1 cellular context compared by ENCODE assay signal in the genomic region with DNA sequence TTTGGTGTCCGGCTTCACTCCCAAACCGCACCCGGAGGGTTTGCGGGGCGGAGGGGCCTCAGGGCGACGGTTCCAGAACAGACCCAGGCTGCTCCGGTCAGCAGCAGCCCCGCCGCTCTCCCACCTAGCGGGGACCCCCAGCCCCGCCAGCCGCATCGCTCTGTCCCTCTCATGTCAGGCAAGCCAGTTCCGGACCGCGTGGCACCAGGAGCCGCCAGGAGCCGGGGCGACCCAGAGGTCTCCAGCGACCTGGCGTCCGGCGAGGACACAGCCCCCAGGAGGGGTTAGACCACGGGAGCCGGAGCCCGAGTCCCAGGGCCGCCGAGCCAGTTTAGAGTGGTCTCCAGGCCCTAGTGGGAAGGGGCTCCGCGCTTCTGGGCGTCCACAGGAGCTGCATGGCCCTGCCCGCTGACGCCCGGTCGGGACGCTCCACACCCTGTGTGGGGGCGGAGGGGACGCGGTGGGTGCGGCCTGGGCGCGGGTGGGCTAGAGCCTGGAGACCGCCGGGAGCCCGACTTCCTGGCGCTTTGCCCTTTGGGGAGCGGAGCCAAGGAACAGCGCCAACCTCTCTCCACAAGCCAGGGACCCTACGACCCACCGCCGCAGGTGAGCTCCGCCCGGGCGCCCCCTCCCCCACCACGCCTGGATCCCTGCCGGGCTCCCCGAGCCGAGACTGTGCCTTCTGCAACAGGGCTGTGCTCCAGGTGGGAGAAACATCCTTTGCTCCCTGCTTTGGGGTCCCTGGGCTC.
TF ChIP-seq lines count a peak whose summit lies in the region.

No MANE protein-coding gene starts in this region.

TF ChIP-seq in HepG2, 621 proteins besides CTCF, POLR2A, EP300 and RAD21 (continued from another document and continues in another):
- TF ChIP-seq PRDM4 (CRISPR knock-in tag; IDR thresholded peaks at IDR 0.05; ENCODE audit: borderline replicate concordance) (no peak), ATF1 (CRISPR knock-in tag; IDR thresholded peaks at IDR 0.05) (no peak), ATF7-NPFF (CRISPR knock-in tag; IDR thresholded peaks at IDR 0.05; ENCODE audit: low read depth) (no peak), ZNF496 (CRISPR knock-in tag; IDR thresholded peaks at IDR 0.05; ENCODE audit: insufficient replicate concordance) (no peak), XRCC5 (optimal IDR thresholded peaks at IDR 0.05; ENCODE audit: low read length) (no peak), KDM6A (CRISPR knock-in tag; IDR thresholded peaks at IDR 0.05; ENCODE audit: low read depth) (no peak), ZNF660 (CRISPR knock-in tag; IDR thresholded peaks at IDR 0.05; ENCODE audit: borderline replicate concordance, low read depth) (no peak), FOXK1 (CRISPR knock-in tag; IDR thresholded peaks at IDR 0.05; ENCODE audit: borderline replicate concordance, low read depth) (no peak), ZC3H4 (CRISPR knock-in tag; IDR thresholded peaks at IDR 0.05; ENCODE audit: borderline replicate concordance) (no peak), ZNF337 (CRISPR knock-in tag; IDR thresholded peaks at IDR 0.05; ENCODE audit: borderline replicate concordance, low read depth) (0 out of 2 replicates have a peak, but pooled peaks have one; percentile 52), SIN3A (IDR thresholded peaks at IDR 0.05; ENCODE audit: borderline replicate concordance, low read depth, low read length) (no peak), ZNF234 (CRISPR knock-in tag; conservative IDR thresholded peaks at IDR 0.05) (no peak), ZNF883 (CRISPR knock-in tag; IDR thresholded peaks at IDR 0.05; ENCODE audit: not compliant biosample characterization) (peak; percentile 58), DNMT1 (CRISPR knock-in tag; IDR thresholded peaks at IDR 0.05) (no peak), ZNF710 (CRISPR knock-in tag; IDR thresholded peaks at IDR 0.05; ENCODE audit: borderline replicate concordance) (no peak), NCOA1 (CRISPR knock-in tag; IDR thresholded peaks at IDR 0.05) (0 out of 2 replicates have a peak, but pooled peaks have one; percentile 42), MBNL3 (CRISPR knock-in tag; conservative IDR thresholded peaks at IDR 0.05) (no peak), NFE2L1 (CRISPR knock-in tag; IDR thresholded peaks at IDR 0.05; ENCODE audit: borderline replicate concordance) (no peak), ZNF816 (CRISPR knock-in tag; IDR thresholded peaks at IDR 0.05; ENCODE audit: borderline replicate concordance) (no peak), ZNF263 (CRISPR knock-in tag; IDR thresholded peaks at IDR 0.05) (peak; percentile 52), BCL3 (CRISPR knock-in tag; IDR thresholded peaks at IDR 0.05) (peak; percentile 52; the same call in 1 of the 2 replicates), MXD3 (CRISPR knock-in tag; IDR thresholded peaks at IDR 0.05) (no peak), ZNF605 (CRISPR knock-in tag; IDR thresholded peaks at IDR 0.05) (peak; percentile 81), CC2D1A (CRISPR knock-in tag; IDR thresholded peaks at IDR 0.05) (no peak), EED (CRISPR knock-in tag; IDR thresholded peaks at IDR 0.05) (no peak), AGO1 (IDR thresholded peaks at IDR 0.05; ENCODE audit: low read depth, low read length, poor library complexity, severe bottlenecking) (no peak), ZBTB42 (CRISPR knock-in tag; IDR thresholded peaks at IDR 0.05) (no peak), ZNF644 (CRISPR knock-in tag; IDR thresholded peaks at IDR 0.05; ENCODE audit: low read depth) (no peak), ZBTB7B (CRISPR knock-in tag; IDR thresholded peaks at IDR 0.05) (peak; percentile 38), ZNF138 (CRISPR knock-in tag; IDR thresholded peaks at IDR 0.05; ENCODE audit: low read depth) (no peak), HHEX (CRISPR knock-in tag; IDR thresholded peaks at IDR 0.05) (no peak), ERF (CRISPR knock-in tag; IDR thresholded peaks at IDR 0.05) (no peak), CENPBD1 (CRISPR knock-in tag; IDR thresholded peaks at IDR 0.05; ENCODE audit: borderline replicate concordance, low read depth) (no peak), ZNF841 (CRISPR knock-in tag; IDR thresholded peaks at IDR 0.05; ENCODE audit: borderline replicate concordance) (no peak)
- TF ChIP-seq, protein P1, sequence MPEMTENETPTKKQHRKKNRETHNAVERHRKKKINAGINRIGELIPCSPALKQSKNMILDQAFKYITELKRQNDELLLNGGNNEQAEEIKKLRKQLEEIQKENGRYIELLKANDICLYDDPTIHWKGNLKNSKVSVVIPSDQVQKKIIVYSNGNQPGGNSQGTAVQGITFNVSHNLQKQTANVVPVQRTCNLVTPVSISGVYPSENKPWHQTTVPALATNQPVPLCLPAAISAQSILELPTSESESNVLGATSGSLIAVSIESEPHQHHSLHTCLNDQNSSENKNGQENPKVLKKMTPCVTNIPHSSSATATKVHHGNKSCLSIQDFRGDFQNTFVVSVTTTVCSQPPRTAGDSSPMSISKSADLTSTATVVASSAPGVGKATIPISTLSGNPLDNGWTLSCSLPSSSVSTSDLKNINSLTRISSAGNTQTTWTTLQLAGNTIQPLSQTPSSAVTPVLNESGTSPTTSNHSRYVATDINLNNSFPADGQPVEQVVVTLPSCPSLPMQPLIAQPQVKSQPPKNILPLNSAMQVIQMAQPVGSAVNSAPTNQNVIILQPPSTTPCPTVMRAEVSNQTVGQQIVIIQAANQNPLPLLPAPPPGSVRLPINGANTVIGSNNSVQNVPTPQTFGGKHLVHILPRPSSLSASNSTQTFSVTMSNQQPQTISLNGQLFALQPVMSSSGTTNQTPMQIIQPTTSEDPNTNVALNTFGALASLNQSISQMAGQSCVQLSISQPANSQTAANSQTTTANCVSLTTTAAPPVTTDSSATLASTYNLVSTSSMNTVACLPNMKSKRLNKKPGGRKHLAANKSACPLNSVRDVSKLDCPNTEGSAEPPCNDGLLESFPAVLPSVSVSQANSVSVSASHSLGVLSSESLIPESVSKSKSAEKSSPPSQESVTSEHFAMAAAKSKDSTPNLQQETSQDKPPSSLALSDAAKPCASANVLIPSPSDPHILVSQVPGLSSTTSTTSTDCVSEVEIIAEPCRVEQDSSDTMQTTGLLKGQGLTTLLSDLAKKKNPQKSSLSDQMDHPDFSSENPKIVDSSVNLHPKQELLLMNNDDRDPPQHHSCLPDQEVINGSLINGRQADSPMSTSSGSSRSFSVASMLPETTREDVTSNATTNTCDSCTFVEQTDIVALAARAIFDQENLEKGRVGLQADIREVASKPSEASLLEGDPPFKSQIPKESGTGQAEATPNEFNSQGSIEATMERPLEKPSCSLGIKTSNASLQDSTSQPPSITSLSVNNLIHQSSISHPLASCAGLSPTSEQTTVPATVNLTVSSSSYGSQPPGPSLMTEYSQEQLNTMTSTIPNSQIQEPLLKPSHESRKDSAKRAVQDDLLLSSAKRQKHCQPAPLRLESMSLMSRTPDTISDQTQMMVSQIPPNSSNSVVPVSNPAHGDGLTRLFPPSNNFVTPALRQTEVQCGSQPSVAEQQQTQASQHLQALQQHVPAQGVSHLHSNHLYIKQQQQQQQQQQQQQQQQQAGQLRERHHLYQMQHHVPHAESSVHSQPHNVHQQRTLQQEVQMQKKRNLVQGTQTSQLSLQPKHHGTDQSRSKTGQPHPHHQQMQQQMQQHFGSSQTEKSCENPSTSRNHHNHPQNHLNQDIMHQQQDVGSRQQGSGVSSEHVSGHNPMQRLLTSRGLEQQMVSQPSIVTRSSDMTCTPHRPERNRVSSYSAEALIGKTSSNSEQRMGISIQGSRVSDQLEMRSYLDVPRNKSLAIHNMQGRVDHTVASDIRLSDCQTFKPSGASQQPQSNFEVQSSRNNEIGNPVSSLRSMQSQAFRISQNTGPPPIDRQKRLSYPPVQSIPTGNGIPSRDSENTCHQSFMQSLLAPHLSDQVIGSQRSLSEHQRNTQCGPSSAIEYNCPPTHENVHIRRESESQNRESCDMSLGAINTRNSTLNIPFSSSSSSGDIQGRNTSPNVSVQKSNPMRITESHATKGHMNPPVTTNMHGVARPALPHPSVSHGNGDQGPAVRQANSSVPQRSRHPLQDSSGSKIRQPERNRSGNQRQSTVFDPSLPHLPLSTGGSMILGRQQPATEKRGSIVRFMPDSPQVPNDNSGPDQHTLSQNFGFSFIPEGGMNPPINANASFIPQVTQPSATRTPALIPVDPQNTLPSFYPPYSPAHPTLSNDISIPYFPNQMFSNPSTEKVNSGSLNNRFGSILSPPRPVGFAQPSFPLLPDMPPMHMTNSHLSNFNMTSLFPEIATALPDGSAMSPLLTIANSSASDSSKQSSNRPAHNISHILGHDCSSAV (CRISPR knock-in tag; IDR thresholded peaks at IDR 0.05; ENCODE audit: borderline replicate concordance): no peak
- TF ChIP-seq, protein P2, sequence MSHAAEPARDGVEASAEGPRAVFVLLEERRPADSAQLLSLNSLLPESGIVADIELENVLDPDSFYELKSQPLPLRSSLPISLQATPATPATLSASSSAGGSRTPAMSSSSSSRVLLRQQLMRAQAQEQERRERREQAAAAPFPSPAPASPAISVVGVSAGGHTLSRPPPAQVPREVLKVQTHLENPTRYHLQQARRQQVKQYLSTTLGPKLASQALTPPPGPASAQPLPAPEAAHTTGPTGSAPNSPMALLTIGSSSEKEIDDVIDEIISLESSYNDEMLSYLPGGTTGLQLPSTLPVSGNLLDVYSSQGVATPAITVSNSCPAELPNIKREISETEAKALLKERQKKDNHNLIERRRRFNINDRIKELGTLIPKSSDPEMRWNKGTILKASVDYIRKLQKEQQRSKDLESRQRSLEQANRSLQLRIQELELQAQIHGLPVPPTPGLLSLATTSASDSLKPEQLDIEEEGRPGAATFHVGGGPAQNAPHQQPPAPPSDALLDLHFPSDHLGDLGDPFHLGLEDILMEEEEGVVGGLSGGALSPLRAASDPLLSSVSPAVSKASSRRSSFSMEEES (CRISPR knock-in tag; IDR thresholded peaks at IDR 0.05): no peak
- TF ChIP-seq, protein P3, sequence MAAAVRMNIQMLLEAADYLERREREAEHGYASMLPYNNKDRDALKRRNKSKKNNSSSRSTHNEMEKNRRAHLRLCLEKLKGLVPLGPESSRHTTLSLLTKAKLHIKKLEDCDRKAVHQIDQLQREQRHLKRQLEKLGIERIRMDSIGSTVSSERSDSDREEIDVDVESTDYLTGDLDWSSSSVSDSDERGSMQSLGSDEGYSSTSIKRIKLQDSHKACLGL (CRISPR knock-in tag; IDR thresholded peaks at IDR 0.05): no peak
- TF ChIP-seq, protein P4, sequence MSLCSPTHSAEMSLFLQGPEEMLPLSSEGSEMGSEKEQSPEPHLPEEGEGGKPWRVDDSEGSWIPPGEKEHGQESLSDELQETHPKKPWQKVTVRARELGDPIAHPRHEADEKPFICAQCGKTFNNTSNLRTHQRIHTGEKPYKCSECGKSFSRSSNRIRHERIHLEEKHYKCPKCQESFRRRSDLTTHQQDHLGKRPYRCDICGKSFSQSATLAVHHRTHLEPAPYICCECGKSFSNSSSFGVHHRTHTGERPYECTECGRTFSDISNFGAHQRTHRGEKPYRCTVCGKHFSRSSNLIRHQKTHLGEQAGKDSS (CRISPR knock-in tag; IDR thresholded peaks at IDR 0.05; ENCODE audit: borderline replicate concordance, low read depth): no peak
